Comparison of ENCODE assay signal across 8 cellular contexts in genomic region chr1:55064071-55064581, GRCh38. TPM values are rescaled to one million over a fixed set of nuclear protein-coding genes. Genes with fewer than 3 reads are reported as not detected.
DNase-seq lines count a peak whose midpoint lies in the region; TF ChIP-seq lines count a peak whose summit lies in the region.

No MANE protein-coding gene starts in this region.

- peak; percentile 28 to 47 for DNase-seq in NCI-H2081 (lab: John Stamatoyannopoulos, UW)
- DNase-seq in NCI-H2081 treated with DMSO at 0.1 percent for 48 hours (lab: John Stamatoyannopoulos, UW), result no peak
- peak; percentile 59 for DNase-seq in NCI-H2029 (lab: John Stamatoyannopoulos, UW)
- no peak for DNase-seq in endothelial cell (ENCODE audit: low spot score)
- no peak for DNase-seq in central memory CD4-positive, alpha-beta T cell
- DNase-seq in stomach, result no peak
- no peak for DNase-seq in stimulated activated CD4-positive, alpha-beta T cell treated with anti-CD3 and anti-CD28 coated beads, Interleukin-12 subunit alpha, Interleukin-12 subunit beta, amount 100 ng/mL, for 4 hours

- no peaks in the 10 kb centered on the region for H3K9me3 Mint-ChIP-seq in endothelial cell (ENCODE audit: unreplicated experiment)

- TF ChIP-seq EP300 in stomach (IDR thresholded peaks at IDR 0.05), result no peak

- H3K27me3 ChIP-seq in rectal smooth muscle tissue (ENCODE audit: control insufficient read depth, insufficient read depth, low read length), result no peaks in the 10 kb centered on the region
- H3K27me3 ChIP-seq in stomach, result no peaks in the 10 kb centered on the region

- H3K4me3 Mint-ChIP-seq in endothelial cell (ENCODE audit: unreplicated experiment), result no peak overlapping the region

- H3K27ac ChIP-seq in rectal smooth muscle tissue (ENCODE audit: low read depth, low read length) (peak overlapping the region; percentile 40), stomach (peak overlapping the region in 2 of 5 donors; percentile 9 to 40)

- peaks cover 7% of the 10 kb centered on the region for H3K27me3 Mint-ChIP-seq in endothelial cell (ENCODE audit: unreplicated experiment)

- peaks cover 12% of the 10 kb centered on the region for H3K36me3 ChIP-seq in rectal smooth muscle tissue (ENCODE audit: control insufficient read depth, insufficient read depth, low read length)
- peaks cover 10 to 36% (median 35%) of the 10 kb centered on the region in 4 donors for H3K36me3 ChIP-seq in stomach

- no peaks in the 10 kb centered on the region for H3K9me3 ChIP-seq in stomach

- TF ChIP-seq CTCF in endothelial cell (IDR thresholded peaks at IDR 0.05; ENCODE audit: unreplicated experiment), result peak; percentile 54
- TF ChIP-seq CTCF in stomach (IDR thresholded peaks at IDR 0.05), result no peak

- H3K27ac Mint-ChIP-seq in endothelial cell (ENCODE audit: unreplicated experiment), result no peak overlapping the region

- intact Hi-C loops in stomach (cut with DNase I; ENCODE audit: low total_unique reads), result no loop called here

- H3K4me1 ChIP-seq in rectal smooth muscle tissue (ENCODE audit: control insufficient read depth, insufficient read depth, low read length), result peaks cover 14% of the 10 kb centered on the region
- peaks cover 0 to 22% (median 9%) of the 10 kb centered on the region in 4 donors for H3K4me1 ChIP-seq in stomach

- H3K9ac ChIP-seq in rectal smooth muscle tissue (ENCODE audit: low read length), result no peak overlapping the region

- peaks cover 9% of the 10 kb centered on the region for H3K36me3 Mint-ChIP-seq in endothelial cell (ENCODE audit: low read depth, unreplicated experiment)

- WGBS in stomach, 5 donors, result 42 to 60% (median 55%) methylated on average over 8 to 12 of the region's 12 CpGs

- H3K4me3 ChIP-seq in rectal smooth muscle tissue (ENCODE audit: low read length) (no peak overlapping the region), stomach (no peak overlapping the region)

- no peak for TF ChIP-seq POLR2A in stomach (IDR thresholded peaks at IDR 0.05)

- H3K4me1 Mint-ChIP-seq in endothelial cell (ENCODE audit: unreplicated experiment), result peaks cover 3% of the 10 kb centered on the region

RNA-seq across cellular contexts. Expression of gene PCSK9, which starts 24.8 kb away (rescaled TPM):
- total RNA-seq in endothelial cell (ENCODE audit: unreplicated experiment) (6.8 TPM), stomach (10 to 100 TPM in 1 of 5 donors, 1 to 10 TPM in 3, not detected in 1; 1.1 to 26.1 (median 2.2) TPM)
- polyA plus RNA-seq in stomach, result 1 to 10 TPM in 2 of 3 donors, not detected in 1; 2.6 to 4.4 TPM

Comparison
In these comparisons a context has a peak if more than half of its experiments do, and no peak if none do; other contexts are left out.
1. DNase-seq: peak in NCI-H2081 (2 of 2) and NCI-H2029 (single experiment); none in NCI-H2081 treated with DMSO at 0.1 percent for 48 hours (single experiment), endothelial cell (single experiment), central memory CD4-positive, alpha-beta T cell (single experiment), stomach (single experiment) and stimulated activated CD4-positive, alpha-beta T cell treated with anti-CD3 and anti-CD28 coated beads, Interleukin-12 subunit alpha, Interleukin-12 subunit beta, amount 100 ng/mL, for 4 hours (single experiment).